Comparison of ENCODE assay signal across 1 cellular context in the genomic region with DNA sequence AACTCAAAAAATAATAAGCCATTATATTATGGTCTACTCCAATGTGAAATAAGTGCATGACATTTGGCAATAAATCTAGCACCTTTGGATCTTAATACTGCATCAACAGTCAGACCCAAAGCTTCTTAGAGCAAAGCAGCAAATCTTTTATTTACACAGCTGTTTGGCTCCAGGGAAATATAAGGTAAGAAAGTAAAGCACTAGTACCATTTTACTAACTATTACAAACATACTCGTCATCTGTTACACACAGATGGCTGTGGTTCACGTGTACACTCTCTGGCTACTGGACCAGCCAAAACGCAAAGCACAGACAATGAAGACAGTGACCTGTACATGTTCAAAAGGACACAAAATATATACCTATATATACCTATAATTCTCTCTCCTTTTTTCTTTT.
TF ChIP-seq lines count a peak whose summit lies in the region.

No MANE protein-coding gene starts in this region.

TF ChIP-seq in HepG2, 621 proteins besides CTCF, POLR2A, EP300 and RAD21:
- TF ChIP-seq NFYC (CRISPR knock-in tag; IDR thresholded peaks at IDR 0.05) = no peak
- TF ChIP-seq KAT7 (CRISPR knock-in tag; IDR thresholded peaks at IDR 0.05; ENCODE audit: borderline replicate concordance) = no peak
